In the genomic region with DNA sequence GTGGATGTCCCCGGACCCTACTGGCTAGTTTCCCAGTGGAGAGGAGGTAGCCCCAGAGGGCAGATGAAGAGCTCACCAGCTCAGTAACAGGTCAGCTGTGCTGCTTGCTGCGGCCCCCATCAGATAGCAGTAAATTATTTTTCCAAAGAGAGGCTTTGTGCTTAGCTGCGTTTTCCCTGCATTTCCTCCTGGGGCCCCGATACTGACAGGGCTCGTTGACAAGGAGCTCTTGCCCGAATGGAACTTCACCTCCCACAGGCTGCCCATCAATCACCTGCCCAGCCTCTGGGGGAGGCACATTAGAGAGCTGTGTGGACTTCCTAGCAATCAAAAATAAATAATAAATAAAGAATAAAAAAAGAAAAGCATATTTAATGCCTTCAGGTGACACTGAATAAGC, we compare ENCODE assay signal across 25 cellular contexts.
"Had no signal": no experiment of that assay in that cellular context is flagged by ENCODE, and none has a peak within 500 bp of the region (broad histone marks: within the 10 kb centered on the region; RNA-seq: fewer than 3 reads in every experiment).

No MANE protein-coding gene starts in this region.

- H3K27ac Mint-ChIP-seq: naive thymus-derived CD4-positive, alpha-beta T cell; natural killer cell; stimulated activated memory B cell treated with anti-CD40 and anti-IgM and Interleukin-4, amounts not matched to agents 10 μg/mL and 1 μg/mL and 100 μg/mL, for 72 hours; stimulated activated naive CD8-positive, alpha-beta T cell treated with anti-CD3 and anti-CD28 coated beads, Interleukin-15, amount 100 ng/mL, for 72 hours; type B pancreatic cell had no signal

- DNase-seq: naive thymus-derived CD4-positive, alpha-beta T cell; natural killer cell; nucleus accumbens; pancreas; right cardiac atrium; spleen; stimulated activated CD4-positive, alpha-beta T cell treated with anti-CD3 and anti-CD28 coated beads, Interleukin-12 subunit alpha, Interleukin-12 subunit beta, amount 100 ng/mL, for 4 hours; stimulated activated CD4-positive, alpha-beta T cell treated with anti-CD3 and anti-CD28 coated beads, Interleukin-1b, Interleukin-23, amount 100 ng/mL, for 48 hours; stimulated activated CD4-positive, alpha-beta T cell treated with anti-CD3 and anti-CD28 coated beads, Interleukin-4, amount 100 ng/mL, for 1 hour; stimulated activated CD4-positive, alpha-beta T cell treated with anti-CD3 and anti-CD28 coated beads, Interleukin-4, amount 100 ng/mL, for 4 hours; stimulated activated CD8-positive, alpha-beta memory T cell treated with anti-CD3 and anti-CD28 coated beads, Interleukin-4, amount 100 ng/mL, for 48 hours; stimulated activated naive CD4-positive, alpha-beta T cell; stimulated activated naive CD8-positive, alpha-beta T cell treated with anti-CD3 and anti-CD28 coated beads, Interleukin-15, amount 100 ng/mL, for 72 hours; stimulated activated naive CD8-positive, alpha-beta T cell treated with anti-CD3 and anti-CD28 coated beads, Interleukin-15, Interleukin-2, amounts not matched to agents 100 U/mL and 50 U/mL, for 24 hours; substantia nigra; testis; tibial artery; transverse colon; upper lobe of right lung; uterus had no signal

- H3K4me1 Mint-ChIP-seq: naive thymus-derived CD4-positive, alpha-beta T cell; natural killer cell; stimulated activated memory B cell treated with anti-CD40 and anti-IgM and Interleukin-4, amounts not matched to agents 10 μg/mL and 1 μg/mL and 100 μg/mL, for 72 hours; stimulated activated naive CD8-positive, alpha-beta T cell treated with anti-CD3 and anti-CD28 coated beads, Interleukin-15, amount 100 ng/mL, for 72 hours had no signal

- H3K36me3 Mint-ChIP-seq: natural killer cell; stimulated activated memory B cell treated with anti-CD40 and anti-IgM and Interleukin-4, amounts not matched to agents 10 μg/mL and 1 μg/mL and 100 μg/mL, for 72 hours; type B pancreatic cell had no signal

- H3K27me3 Mint-ChIP-seq: stimulated activated memory B cell treated with anti-CD40 and anti-IgM and Interleukin-4, amounts not matched to agents 10 μg/mL and 1 μg/mL and 100 μg/mL, for 72 hours; stimulated activated naive CD8-positive, alpha-beta T cell treated with anti-CD3 and anti-CD28 coated beads, Interleukin-15, amount 100 ng/mL, for 72 hours; type B pancreatic cell had no signal

- ATAC-seq: naive thymus-derived CD4-positive, alpha-beta T cell; natural killer cell; pancreas; right cardiac atrium; sciatic nerve; stimulated activated memory B cell treated with anti-CD40 and anti-IgM and Interleukin-4, amounts not matched to agents 10 μg/mL and 1 μg/mL and 100 μg/mL, for 72 hours; stimulated activated naive CD8-positive, alpha-beta T cell treated with anti-CD3 and anti-CD28 coated beads, Interleukin-15, amount 100 ng/mL, for 72 hours; stimulated activated naive CD8-positive, alpha-beta T cell treated with anti-CD3 and anti-CD28 coated beads, Interleukin-15, Interleukin-2, amounts not matched to agents 100 U/mL and 50 U/mL, for 24 hours; upper lobe of right lung had no signal

- H3K9me3 Mint-ChIP-seq: natural killer cell; nephron; stimulated activated memory B cell treated with anti-CD40 and anti-IgM and Interleukin-4, amounts not matched to agents 10 μg/mL and 1 μg/mL and 100 μg/mL, for 72 hours; stimulated activated naive CD8-positive, alpha-beta T cell treated with anti-CD3 and anti-CD28 coated beads, Interleukin-15, amount 100 ng/mL, for 72 hours; type B pancreatic cell had no signal

- H3K4me3 Mint-ChIP-seq: naive thymus-derived CD4-positive, alpha-beta T cell; natural killer cell; neural crest cell; stimulated activated memory B cell treated with anti-CD40 and anti-IgM and Interleukin-4, amounts not matched to agents 10 μg/mL and 1 μg/mL and 100 μg/mL, for 72 hours; stimulated activated naive CD8-positive, alpha-beta T cell treated with anti-CD3 and anti-CD28 coated beads, Interleukin-15, amount 100 ng/mL, for 72 hours; type B pancreatic cell had no signal
